27 cellular contexts compared by ENCODE assay signal in the genomic region with DNA sequence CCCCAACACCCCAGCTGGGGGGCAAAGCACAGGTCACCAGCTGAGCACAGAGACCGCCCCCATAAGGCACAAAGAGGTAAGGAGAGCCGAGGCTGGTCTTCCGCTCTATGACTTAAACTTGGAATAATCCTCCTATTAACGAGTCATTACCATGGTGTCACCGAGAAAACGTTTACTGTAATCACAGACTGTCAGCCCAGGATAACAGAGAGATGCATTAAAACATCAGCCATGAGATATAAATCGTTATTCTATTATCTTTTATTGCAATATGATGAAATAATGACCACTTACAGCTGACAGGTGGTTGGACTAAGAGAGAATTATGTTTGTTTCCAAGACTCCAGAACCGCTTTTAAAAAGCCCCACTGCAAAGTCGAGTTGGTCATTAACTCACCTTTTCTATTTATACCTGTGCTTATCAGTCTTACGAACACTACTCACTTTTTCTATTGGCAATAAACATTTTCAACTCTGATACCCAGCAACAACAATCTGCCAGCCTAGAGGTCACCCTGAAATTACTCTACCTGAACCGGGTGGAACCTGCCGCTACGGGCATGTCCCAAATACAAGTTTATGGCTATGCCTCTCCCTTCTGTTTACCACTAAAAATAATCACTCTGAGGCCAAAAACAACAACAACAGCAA. TPM values are rescaled to one million over a fixed set of nuclear protein-coding genes. Genes with fewer than 3 reads are reported as not detected.
DNase-seq lines count a peak whose midpoint lies in the region; ATAC-seq and TF ChIP-seq lines count a peak whose summit lies in the region.
"Had no signal": no experiment of that assay in that cellular context is flagged by ENCODE, and none has a peak within 500 bp of the region (broad histone marks: within the 10 kb centered on the region; RNA-seq: fewer than 3 reads in every experiment).

No MANE protein-coding gene starts in this region.

- H3K4me3 ChIP-seq in body of pancreas (no peak overlapping the region), neuronal stem cell (ENCODE audit: low read length in 2 of 2) (no peak overlapping the region)
- H3K4me3 ChIP-seq: A549, breast epithelium, GM12878, spleen, vagina had no signal

- intact Hi-C loops in body of pancreas (cut with DNase I): no loop called here

- no peaks in the 10 kb centered on the region for H3K27me3 ChIP-seq in body of pancreas
- no peaks in the 10 kb centered on the region for H3K27me3 ChIP-seq in neuronal stem cell (ENCODE audit: control insufficient read depth in 3 of 3, insufficient read depth in 3 of 3, low read depth in 1 of 3, low read length in 3 of 3)
- H3K27me3 ChIP-seq: breast epithelium, spleen, vagina had no signal

- H3K14ac ChIP-seq in neuronal stem cell (ENCODE audit: low read length): no peak overlapping the region

- no peak overlapping the region for H2BK15ac ChIP-seq in neuronal stem cell (ENCODE audit: low read length)

- H3K4ac ChIP-seq in neuronal stem cell (ENCODE audit: low read length): no peak overlapping the region

- peaks cover 25% of the 10 kb centered on the region for H3K4me1 ChIP-seq in body of pancreas
- H3K4me1 ChIP-seq in neuronal stem cell (ENCODE audit: control insufficient read depth in 2 of 2, insufficient read depth in 1 of 2, low read depth in 1 of 2, low read length in 2 of 2): peaks cover 0 to 1% of the 10 kb centered on the region in 2 donors
- H3K4me1 ChIP-seq: A549, breast epithelium, vagina had no signal

- peak overlapping the region in 3 of 4 donors; percentile 6 to 20 (median 14) for H3K27ac ChIP-seq in body of pancreas
- H3K27ac ChIP-seq in neuronal stem cell (replicated peaks; ENCODE audit: low read length): no peak overlapping the region
- H3K27ac ChIP-seq: A549, breast epithelium, spleen, vagina, WERI-Rb-1 had no signal

- H2AFZ ChIP-seq in neuronal stem cell (ENCODE audit: low read length): no peak overlapping the region

- H4K8ac ChIP-seq in neuronal stem cell (ENCODE audit: low read depth, low read length): no peak overlapping the region

- no peaks in the 10 kb centered on the region for H3K36me3 ChIP-seq in body of pancreas (replicated peaks in 1 of 2; ENCODE audit: insufficient read depth in 1 of 2, low read depth in 2 of 2)
- H3K36me3 ChIP-seq in neuronal stem cell (replicated peaks in 1 of 2; ENCODE audit: control insufficient read depth in 2 of 2, insufficient read depth in 2 of 2, low read length in 2 of 2): peaks cover 7 to 40% of the 10 kb centered on the region in 2 donors
- H3K36me3 ChIP-seq: breast epithelium had no signal

- peaks cover 5% of the 10 kb centered on the region for H3K79me1 ChIP-seq in neuronal stem cell (ENCODE audit: low read depth, low read length)

- ATAC-seq in body of pancreas: peak; percentile 83
- no peak for ATAC-seq in HG03108 (IDR thresholded peaks at IDR 0.05; ENCODE audit: unreplicated experiment)
- ATAC-seq: A549; activated naive CD4-positive, alpha-beta T cell treated with anti-CD3 and anti-CD28 coated beads, Interleukin-2, amount 50 U/mL, for 72 hours; GM12878; HepG2; left cardiac atrium; right cardiac atrium had no signal

- H3K23ac ChIP-seq in neuronal stem cell (ENCODE audit: low read depth, low read length, poor library complexity): no peak overlapping the region

- no peak overlapping the region for H2BK12ac ChIP-seq in neuronal stem cell (ENCODE audit: low read length)

- no peak overlapping the region for H4K91ac ChIP-seq in neuronal stem cell (ENCODE audit: low read depth, low read length, poor library complexity)

- no peak overlapping the region for H2AK5ac ChIP-seq in neuronal stem cell (ENCODE audit: low read depth, low read length)

- no peak overlapping the region for H2BK5ac ChIP-seq in neuronal stem cell (ENCODE audit: low read length)

- H3K9ac ChIP-seq in neuronal stem cell (ENCODE audit: low read depth, low read length, poor library complexity): peak overlapping the region; percentile 34

- no peak overlapping the region for H3K4me2 ChIP-seq in neuronal stem cell (ENCODE audit: insufficient read depth, low read length, poor library complexity, severe bottlenecking)
- H3K4me2 ChIP-seq: A549 had no signal

- no peak for TF ChIP-seq POLR2A in body of pancreas (IDR thresholded peaks at IDR 0.05)

- H3K9me3 ChIP-seq in body of pancreas (no peaks in the 10 kb centered on the region), neuronal stem cell (replicated peaks in 1 of 2; ENCODE audit: control insufficient read depth in 2 of 2, insufficient read depth in 1 of 2, low read depth in 1 of 2, low read length in 2 of 2) (no peaks in the 10 kb centered on the region)
- H3K9me3 ChIP-seq: A549, breast epithelium, spleen, vagina had no signal

- no peak overlapping the region for H3K18ac ChIP-seq in neuronal stem cell (ENCODE audit: low read length)

- peak in 1 of 7 experiments; percentile 2 for TF ChIP-seq CTCF in body of pancreas (IDR thresholded peaks at IDR 0.05)

- peak; percentile 10 for DNase-seq in DMS79 (lab: John Stamatoyannopoulos, UW)
- peak; percentile 60 for DNase-seq in NCI-H1417 treated with DMSO at 0.1 percent for 48 hours (lab: John Stamatoyannopoulos, UW)
- peak in 2 of 4 donors; percentile 46 to 50 for DNase-seq in body of pancreas
- no peak for DNase-seq in neuronal stem cell (ENCODE audit: low spot score)
- no peak for DNase-seq in SW480 (ENCODE audit: low spot score)
- DNase-seq in NCI-H128 (lab: John Stamatoyannopoulos, UW; ENCODE audit: unreplicated experiment): no peak
- DNase-seq in OCI-M1 (lab: John Stamatoyannopoulos, UW): no peak
- DNase-seq: activated CD4-positive, alpha-beta T cell treated with anti-CD3 and anti-CD28 coated beads for 48 hours; activated effector memory CD4-positive, alpha-beta T cell treated with Interleukin-2 at 50 U/mL for 16 hours; amygdala; H7; hippocampal formation; left cardiac atrium; NCI-H1694; NCI-H524 treated with DMSO at 0.1 percent for 48 hours; right cardiac atrium; SHP77; stimulated activated CD4-positive, alpha-beta T cell treated with anti-CD3 and anti-CD28 coated beads, Interleukin-2, amount 100 ng/mL, for 24 hours; WERI-Rb-1 had no signal

- H2BK120ac ChIP-seq in neuronal stem cell (ENCODE audit: low read depth, low read length): no peak overlapping the region

- 20 to 31% methylated on average over 13 of the region's 13 CpGs for WGBS in body of pancreas, 2 donors
- WGBS in neuronal stem cell (ENCODE audit: extremely low coverage in 2 of 2, insufficient read length in 2 of 2, insufficient replicate concordance in 1 of 2), 2 donors: no CpG with 5 or more reads among the region's 13 CpGs

RNA-seq across cellular contexts. Expression of a gene that starts 21.5 kb away (rescaled TPM):
- total RNA-seq in body of pancreas: 10 to 100 TPM; 10.4 to 48.5 TPM
- polyA plus RNA-seq in neuronal stem cell (2013, experiment 1 of 2): 9.7 TPM
- polyA plus RNA-seq in neuronal stem cell (2013, experiment 2 of 2): 9.5 TPM

Comparison
In these comparisons a context has a peak if more than half of its experiments do, and no peak if none do; other contexts are left out.
1. DNase-seq: peak in DMS79 (single experiment) and NCI-H1417 treated with DMSO at 0.1 percent for 48 hours (single experiment); none in neuronal stem cell (single experiment), SW480 (single experiment), NCI-H128 (single experiment) and OCI-M1 (single experiment).